ENCODE assay signal across 23 cellular contexts in genomic region chr6:170456886-170457698, GRCh38.
DNase-seq lines count a peak whose midpoint lies in the region; ATAC-seq and TF ChIP-seq lines count a peak whose summit lies in the region.
"Had no signal": no experiment of that assay in that cellular context is flagged by ENCODE, and none has a peak within 500 bp of the region (broad histone marks: within the 10 kb centered on the region; RNA-seq: fewer than 3 reads in every experiment).

No MANE protein-coding gene starts in this region.

- no peaks in the 10 kb centered on the region for H3K9me3 Mint-ChIP-seq in activated CD8-positive, alpha-beta T cell treated with anti-CD3 and anti-CD28 coated beads, Interleukin-2, amount 10 ng/mL, durations not matched to agents 7 days and 5 days (ENCODE audit: insufficient read depth)
- H3K9me3 Mint-ChIP-seq in activated CD8-positive, alpha-beta T cell treated with anti-CD3 and anti-CD28 coated beads for 36 hours, result no peaks in the 10 kb centered on the region
- no peaks in the 10 kb centered on the region for H3K9me3 Mint-ChIP-seq in activated naive CD4-positive, alpha-beta T cell treated with anti-CD3 and anti-CD28 coated beads for 36 hours
- H3K9me3 Mint-ChIP-seq: activated naive CD8-positive, alpha-beta T cell treated with anti-CD3 and anti-CD28 coated beads for 36 hours; CD4-positive, alpha-beta T cell had no signal

- intact Hi-C loops in activated CD8-positive, alpha-beta T cell treated with anti-CD3 and anti-CD28 coated beads for 36 hours (cut with micrococcal nuclease), result no loop called here
- intact Hi-C loops in heart left ventricle (cut with DNase I) (no loop called here), spleen (cut with DNase I; ENCODE audit: low total_unique reads) (no loop called here)
- intact Hi-C loops in activated naive CD4-positive, alpha-beta T cell treated with anti-CD3 and anti-CD28 coated beads for 36 hours (cut with micrococcal nuclease), result no loop called here

- H3K27me3 Mint-ChIP-seq in activated CD8-positive, alpha-beta T cell treated with anti-CD3 and anti-CD28 coated beads, Interleukin-2, amount 10 ng/mL, durations not matched to agents 7 days and 5 days (ENCODE audit: low read depth), result peaks cover 2% of the 10 kb centered on the region
- peaks cover 3% of the 10 kb centered on the region for H3K27me3 Mint-ChIP-seq in activated CD8-positive, alpha-beta T cell treated with anti-CD3 and anti-CD28 coated beads for 36 hours
- H3K27me3 Mint-ChIP-seq in activated naive CD4-positive, alpha-beta T cell treated with anti-CD3 and anti-CD28 coated beads for 36 hours (ENCODE audit: low read depth), result peaks cover 3% of the 10 kb centered on the region

- no peak for ATAC-seq in activated CD8-positive, alpha-beta T cell treated with anti-CD3 and anti-CD28 coated beads, Interleukin-2, amount 10 ng/mL, durations not matched to agents 7 days and 5 days
- no peak for ATAC-seq in activated CD8-positive, alpha-beta T cell treated with anti-CD3 and anti-CD28 coated beads for 36 hours
- ATAC-seq in heart left ventricle, result peak in 3 of 4 donors; percentile 22 to 40 (median 27)
- ATAC-seq: activated CD4-positive, CD25-positive, alpha-beta regulatory T cell treated with anti-CD3 and anti-CD28 coated beads, Interleukin-2, amount 50 U/mL, for 24 hours; GM23338; lower lobe of right lung; stimulated activated naive B cell treated with anti-CD40 and anti-IgM and Interleukin-4, amounts not matched to agents 10 μg/mL and 1 μg/mL and 100 μg/mL, for 72 hours had no signal

- peak overlapping the region; percentile 9 for H3K27ac Mint-ChIP-seq in activated CD8-positive, alpha-beta T cell treated with anti-CD3 and anti-CD28 coated beads, Interleukin-2, amount 10 ng/mL, durations not matched to agents 7 days and 5 days
- H3K27ac Mint-ChIP-seq in activated CD8-positive, alpha-beta T cell treated with anti-CD3 and anti-CD28 coated beads for 36 hours, result no peak overlapping the region
- no peak overlapping the region for H3K27ac Mint-ChIP-seq in activated naive CD4-positive, alpha-beta T cell treated with anti-CD3 and anti-CD28 coated beads for 36 hours
- H3K27ac Mint-ChIP-seq: activated naive CD8-positive, alpha-beta T cell treated with anti-CD3 and anti-CD28 coated beads for 36 hours; CD4-positive, alpha-beta T cell; GM23338; stimulated activated naive B cell treated with anti-CD40 and anti-IgM and Interleukin-4, amounts not matched to agents 10 μg/mL and 1 μg/mL and 100 μg/mL, for 72 hours had no signal

- H3K4me3 ChIP-seq in heart left ventricle (no peak overlapping the region), spleen (no peak overlapping the region)
- H3K4me3 ChIP-seq: GM23338, lower lobe of right lung, uterus had no signal

- TF ChIP-seq POLR2A in heart left ventricle (IDR thresholded peaks at IDR 0.05) (no peak), spleen (IDR thresholded peaks at IDR 0.05) (no peak)

- H3K36me3 Mint-ChIP-seq in activated CD8-positive, alpha-beta T cell treated with anti-CD3 and anti-CD28 coated beads, Interleukin-2, amount 10 ng/mL, durations not matched to agents 7 days and 5 days (ENCODE audit: low read depth), result no peaks in the 10 kb centered on the region
- H3K36me3 Mint-ChIP-seq in activated CD8-positive, alpha-beta T cell treated with anti-CD3 and anti-CD28 coated beads for 36 hours (ENCODE audit: low read depth), result no peaks in the 10 kb centered on the region
- H3K36me3 Mint-ChIP-seq in activated naive CD4-positive, alpha-beta T cell treated with anti-CD3 and anti-CD28 coated beads for 36 hours (ENCODE audit: low read depth), result no peaks in the 10 kb centered on the region
- H3K36me3 Mint-ChIP-seq: activated naive CD8-positive, alpha-beta T cell treated with anti-CD3 and anti-CD28 coated beads for 36 hours; stimulated activated naive B cell treated with anti-CD40 and anti-IgM and Interleukin-4, amounts not matched to agents 10 μg/mL and 1 μg/mL and 100 μg/mL, for 72 hours had no signal

- H3K27ac ChIP-seq in heart left ventricle (no peak overlapping the region), spleen (peak overlapping the region in 1 of 8 donors; percentile 27)
- H3K27ac ChIP-seq: HL-60, lower lobe of right lung, uterus had no signal

- POLR2A ChIA-PET in activated CD8-positive, alpha-beta T cell treated with anti-CD3 and anti-CD28 coated beads, Interleukin-2, amount 10 ng/mL, durations not matched to agents 7 days and 5 days (lab: Charles Lee), result no interaction called here
- POLR2A ChIA-PET in activated CD8-positive, alpha-beta T cell treated with anti-CD3 and anti-CD28 coated beads for 36 hours (lab: Charles Lee), result no interaction called here

- no peaks in the 10 kb centered on the region for H3K36me3 ChIP-seq in heart left ventricle
- H3K36me3 ChIP-seq in spleen, result no peaks in the 10 kb centered on the region
- H3K36me3 ChIP-seq: lower lobe of right lung, uterus had no signal

- no peak for TF ChIP-seq CTCF in activated CD8-positive, alpha-beta T cell treated with anti-CD3 and anti-CD28 coated beads for 36 hours (IDR thresholded peaks at IDR 0.05)
- TF ChIP-seq CTCF in heart left ventricle (IDR thresholded peaks at IDR 0.05) (no peak), spleen (IDR thresholded peaks at IDR 0.05 in 8 of 11, conservative IDR thresholded peaks at IDR 0.05 in 3 of 11) (no peak)

- H3K9me3 ChIP-seq in heart left ventricle (no peaks in the 10 kb centered on the region), spleen (no peaks in the 10 kb centered on the region)
- H3K9me3 ChIP-seq: lower lobe of right lung, uterus had no signal

- DNase-seq in activated CD8-positive, alpha-beta T cell treated with anti-CD3 and anti-CD28 coated beads, Interleukin-2, amount 10 ng/mL, durations not matched to agents 7 days and 5 days, result no peak
- DNase-seq in activated CD8-positive, alpha-beta T cell treated with anti-CD3 and anti-CD28 coated beads for 36 hours, result no peak
- DNase-seq in NCI-H69 (lab: John Stamatoyannopoulos, UW), result peak; percentile 19
- DNase-seq in heart left ventricle, result no peak
- DNase-seq in spleen, result peak; percentile 62
- no peak for DNase-seq in UCSD-AML1 (lab: John Stamatoyannopoulos, UW; ENCODE audit: unreplicated experiment)
- no peak for DNase-seq in activated naive CD4-positive, alpha-beta T cell treated with anti-CD3 and anti-CD28 coated beads for 36 hours
- DNase-seq in NCI-H146 (lab: John Stamatoyannopoulos, UW), result no peak
- DNase-seq: activated effector memory CD4-positive, alpha-beta T cell treated with Interleukin-2 at 50 U/mL for 16 hours; activated naive CD8-positive, alpha-beta T cell treated with anti-CD3 and anti-CD28 coated beads for 36 hours; AML-193; CD4-positive, alpha-beta T cell; central memory CD4-positive, alpha-beta T cell; Kasumi-1; lower lobe of right lung; NCI-H526 treated with DMSO at 0.1 percent for 48 hours; stimulated activated CD4-positive, alpha-beta T cell treated with anti-CD3 and anti-CD28 coated beads, Interleukin-15, amount 100 ng/mL, for 24 hours; stimulated activated naive B cell treated with anti-CD40 and anti-IgM and Interleukin-4, amounts not matched to agents 10 μg/mL and 1 μg/mL and 100 μg/mL, for 72 hours; T-helper 1 cell; uterus had no signal

- H3K4me1 Mint-ChIP-seq in activated CD8-positive, alpha-beta T cell treated with anti-CD3 and anti-CD28 coated beads, Interleukin-2, amount 10 ng/mL, durations not matched to agents 7 days and 5 days (ENCODE audit: low read depth), result peaks cover 39% of the 10 kb centered on the region
- peaks cover 18% of the 10 kb centered on the region for H3K4me1 Mint-ChIP-seq in activated CD8-positive, alpha-beta T cell treated with anti-CD3 and anti-CD28 coated beads for 36 hours (ENCODE audit: low read depth)
- H3K4me1 Mint-ChIP-seq in activated naive CD4-positive, alpha-beta T cell treated with anti-CD3 and anti-CD28 coated beads for 36 hours (ENCODE audit: low read depth), result peaks cover 4% of the 10 kb centered on the region

- no peaks in the 10 kb centered on the region for H3K27me3 ChIP-seq in heart left ventricle
- H3K27me3 ChIP-seq in spleen (replicated peaks in 1 of 7), result peaks cover 0 to 25% (median 0%) of the 10 kb centered on the region in 7 donors
- H3K27me3 ChIP-seq: uterus had no signal

- CTCF ChIA-PET in activated CD8-positive, alpha-beta T cell treated with anti-CD3 and anti-CD28 coated beads, Interleukin-2, amount 10 ng/mL, durations not matched to agents 7 days and 5 days (lab: Charles Lee), result no interaction called here
- CTCF ChIA-PET in activated CD8-positive, alpha-beta T cell treated with anti-CD3 and anti-CD28 coated beads for 36 hours (lab: Charles Lee), result interaction anchor here (0.8 kb wide), 1 partner anchor 26 kb away, joined by 3 read pairs; no protein-coding TSS in a partner anchor
- CTCF ChIA-PET in activated naive CD4-positive, alpha-beta T cell treated with anti-CD3 and anti-CD28 coated beads for 36 hours (lab: Charles Lee), result no interaction called here

- H3K4me3 Mint-ChIP-seq in activated CD8-positive, alpha-beta T cell treated with anti-CD3 and anti-CD28 coated beads, Interleukin-2, amount 10 ng/mL, durations not matched to agents 7 days and 5 days, result no peak overlapping the region
- H3K4me3 Mint-ChIP-seq in activated CD8-positive, alpha-beta T cell treated with anti-CD3 and anti-CD28 coated beads for 36 hours, result no peak overlapping the region
- H3K4me3 Mint-ChIP-seq in activated naive CD4-positive, alpha-beta T cell treated with anti-CD3 and anti-CD28 coated beads for 36 hours, result no peak overlapping the region
- H3K4me3 Mint-ChIP-seq: activated naive CD8-positive, alpha-beta T cell treated with anti-CD3 and anti-CD28 coated beads for 36 hours; CD4-positive, alpha-beta T cell; GM23338; stimulated activated naive B cell treated with anti-CD40 and anti-IgM and Interleukin-4, amounts not matched to agents 10 μg/mL and 1 μg/mL and 100 μg/mL, for 72 hours had no signal

- WGBS in heart left ventricle, 4 donors, result 62 to 71% (median 69%) methylated on average over 11 of the region's 11 CpGs
- WGBS in spleen, 5 donors, result 82 to 86% (median 83%) methylated on average over 7 to 11 of the region's 11 CpGs

- H3K4me1 ChIP-seq in heart left ventricle (peaks cover 0 to 12% (median 2%) of the 10 kb centered on the region in 12 donors), spleen (peaks cover 7 to 15% (median 14%) of the 10 kb centered on the region in 6 donors)
- H3K4me1 ChIP-seq: uterus had no signal

Comparison
In these comparisons a context has a peak if more than half of its experiments do, and no peak if none do; other contexts are left out.
1. ATAC-seq: peak in heart left ventricle (3 of 4); none in activated CD8-positive, alpha-beta T cell treated with anti-CD3 and anti-CD28 coated beads, Interleukin-2, amount 10 ng/mL, durations not matched to agents 7 days and 5 days (single experiment) and activated CD8-positive, alpha-beta T cell treated with anti-CD3 and anti-CD28 coated beads for 36 hours (single experiment).
2. DNase-seq: peak in NCI-H69 (single experiment) and spleen (single experiment); none in activated CD8-positive, alpha-beta T cell treated with anti-CD3 and anti-CD28 coated beads, Interleukin-2, amount 10 ng/mL, durations not matched to agents 7 days and 5 days (single experiment), activated CD8-positive, alpha-beta T cell treated with anti-CD3 and anti-CD28 coated beads for 36 hours (single experiment), heart left ventricle (0 of 5), UCSD-AML1 (single experiment), activated naive CD4-positive, alpha-beta T cell treated with anti-CD3 and anti-CD28 coated beads for 36 hours (single experiment) and NCI-H146 (single experiment).